ENCODE assay signal across 17 cellular contexts in the genomic region with DNA sequence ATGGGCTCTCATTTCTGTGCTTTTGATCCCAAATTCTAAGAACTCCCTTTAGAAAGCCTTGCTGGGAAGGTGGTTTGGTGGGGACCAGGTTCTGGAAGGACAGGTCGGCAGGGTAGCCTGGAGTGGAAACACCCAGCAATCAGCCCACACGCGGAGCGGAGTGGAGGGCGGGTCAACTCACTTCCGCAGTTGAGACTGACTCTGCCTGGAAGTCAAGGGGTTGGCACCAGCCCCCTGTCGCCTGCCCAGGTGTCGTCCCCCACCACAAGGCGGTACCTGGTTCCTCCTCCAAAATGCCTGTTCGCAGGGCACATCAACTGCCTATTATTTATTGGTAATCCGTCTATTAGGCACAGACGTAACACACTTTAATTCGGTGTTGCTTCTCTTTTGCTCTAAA.
DNase-seq lines count a peak whose midpoint lies in the region; ATAC-seq and TF ChIP-seq lines count a peak whose summit lies in the region.
"Had no signal": no experiment of that assay in that cellular context is flagged by ENCODE, and none has a peak within 500 bp of the region (broad histone marks: within the 10 kb centered on the region; RNA-seq: fewer than 3 reads in every experiment).

No MANE protein-coding gene starts in this region.

- peaks cover 12% of the 10 kb centered on the region; the same call in 1 of the 2 replicates for H3F3A ChIP-seq in GM23338 (replicated peaks; ENCODE audit: low read depth)

- no peak overlapping the region for H3K27ac Mint-ChIP-seq in GM23338
- H3K27ac Mint-ChIP-seq: CD8-positive, alpha-beta T cell had no signal

- H3K9me3 ChIP-seq in RWPE2 (ENCODE audit: severe bottlenecking) (no peaks in the 10 kb centered on the region), spleen (no peaks in the 10 kb centered on the region)

- no peak for TF ChIP-seq POLR2A in spleen (IDR thresholded peaks at IDR 0.05)

- ATAC-seq in GM23338: peak; percentile 10
- no peak for ATAC-seq in RWPE2 (ENCODE audit: low read depth)
- ATAC-seq: CD8-positive, alpha-beta T cell had no signal

- peak overlapping the region; percentile 76 for H3K4me2 ChIP-seq in GM23338

- WGBS in spleen, 5 donors: 21 to 42% (median 23%) methylated on average over 5 to 13 of the region's 13 CpGs

- H3K4me1 Mint-ChIP-seq in GM23338: peaks cover 55% of the 10 kb centered on the region

- TF ChIP-seq CTCF in GM23338 (conservative IDR thresholded peaks at IDR 0.05; ENCODE audit: low read depth in 2 of 2) (no peak), RWPE2 (IDR thresholded peaks at IDR 0.05; ENCODE audit: poor library complexity, severe bottlenecking) (no peak), spleen (IDR thresholded peaks at IDR 0.05 in 8 of 11, conservative IDR thresholded peaks at IDR 0.05 in 3 of 11) (no peak)

- DNase-seq in GM23338 (ENCODE audit: low spot score) (no peak), RWPE2 (ENCODE audit: low spot score) (peak; percentile 29), left kidney (ENCODE audit: low read depth, low spot score) (peak; percentile 37), spleen (peak; percentile 54), HPDE6-E6E7 (ENCODE audit: extremely low spot score) (no peak), NCI-H2107 (lab: John Stamatoyannopoulos, UW) (no peak)
- no peak for DNase-seq in activated naive CD4-positive, alpha-beta T cell (lab: John Stamatoyannopoulos, UW)
- DNase-seq: AML-193, DND-41, GDM1, Karpas-422, NCI-H1930, NCI-H524 treated with DMSO at 0.1 percent for 48 hours, OCI-M1, RPMI8226 had no signal

- H3K36me3 ChIP-seq in GM23338 (ENCODE audit: insufficient read depth) (no peaks in the 10 kb centered on the region), RWPE2 (ENCODE audit: low read depth) (no peaks in the 10 kb centered on the region), spleen (no peaks in the 10 kb centered on the region)
- H3K36me3 ChIP-seq: SJSA1 had no signal

- H3K9me3 Mint-ChIP-seq in GM23338: no peaks in the 10 kb centered on the region; the same call in 2 of the 3 replicates
- H3K9me3 Mint-ChIP-seq: CD8-positive, alpha-beta T cell had no signal

- H3K27me3 Mint-ChIP-seq in GM23338 (ENCODE audit: insufficient read depth, low read depth, poor library complexity): peaks cover 18% of the 10 kb centered on the region

- peaks cover 21% of the 10 kb centered on the region for H3K4me1 ChIP-seq in GM23338 (ENCODE audit: insufficient read depth)
- H3K4me1 ChIP-seq in RWPE2 (ENCODE audit: insufficient read depth, poor library complexity, severe bottlenecking): no peaks in the 10 kb centered on the region
- peaks cover 0 to 27% (median 15%) of the 10 kb centered on the region in 6 donors for H3K4me1 ChIP-seq in spleen
- H3K4me1 ChIP-seq: SJSA1 had no signal

- no peaks in the 10 kb centered on the region for H4K20me1 ChIP-seq in GM23338 (replicated peaks; ENCODE audit: insufficient read depth)

- H3K79me2 ChIP-seq in GM23338 (replicated peaks; ENCODE audit: insufficient read depth): no peaks in the 10 kb centered on the region

- peak overlapping the region; percentile 93 for H2AFZ ChIP-seq in GM23338

- H3K27me3 ChIP-seq in GM23338 (ENCODE audit: insufficient read depth) (no peaks in the 10 kb centered on the region), RWPE2 (ENCODE audit: insufficient read depth, poor library complexity, severe bottlenecking) (no peaks in the 10 kb centered on the region), spleen (replicated peaks in 1 of 7) (peaks cover 0 to 48% (median 7%) of the 10 kb centered on the region in 7 donors)
- H3K27me3 ChIP-seq: SJSA1 had no signal

- intact Hi-C loops in spleen (cut with DNase I; ENCODE audit: low total_unique reads): no loop called here

- no peaks in the 10 kb centered on the region for H3K36me3 Mint-ChIP-seq in GM23338 (ENCODE audit: low read depth)
- H3K36me3 Mint-ChIP-seq: CD8-positive, alpha-beta T cell had no signal

- H3K9me2 ChIP-seq in GM23338 (ENCODE audit: insufficient read depth): no peaks in the 10 kb centered on the region

- peak overlapping the region; percentile 10; the same call in 1 of the 2 replicates for H3K27ac ChIP-seq in GM23338 (ENCODE audit: low read depth)
- H3K27ac ChIP-seq in RWPE2 (ENCODE audit: poor library complexity, severe bottlenecking): no peak overlapping the region
- no peak overlapping the region for H3K27ac ChIP-seq in spleen
- H3K27ac ChIP-seq: SJSA1 had no signal

- peak overlapping the region; percentile 44; the same call in 1 of the 2 replicates for H3K4me3 ChIP-seq in GM23338
- H3K4me3 ChIP-seq in RWPE2 (ENCODE audit: severe bottlenecking): no peak overlapping the region
- no peak overlapping the region for H3K4me3 ChIP-seq in spleen
- H3K4me3 ChIP-seq: SJSA1 had no signal

- H3K4me3 Mint-ChIP-seq in GM23338: no peak overlapping the region
- H3K4me3 Mint-ChIP-seq: CD8-positive, alpha-beta T cell had no signal

TF ChIP-seq in GM23338, 12 proteins besides CTCF, POLR2A, EP300 and RAD21 (continues in another document):
- TF ChIP-seq ZNF114 (CRISPR knock-in tag; IDR thresholded peaks at IDR 0.05): no peak
- TF ChIP-seq ZNF331 (CRISPR knock-in tag; IDR thresholded peaks at IDR 0.05; ENCODE audit: low read depth): no peak
- TF ChIP-seq, protein P1, sequence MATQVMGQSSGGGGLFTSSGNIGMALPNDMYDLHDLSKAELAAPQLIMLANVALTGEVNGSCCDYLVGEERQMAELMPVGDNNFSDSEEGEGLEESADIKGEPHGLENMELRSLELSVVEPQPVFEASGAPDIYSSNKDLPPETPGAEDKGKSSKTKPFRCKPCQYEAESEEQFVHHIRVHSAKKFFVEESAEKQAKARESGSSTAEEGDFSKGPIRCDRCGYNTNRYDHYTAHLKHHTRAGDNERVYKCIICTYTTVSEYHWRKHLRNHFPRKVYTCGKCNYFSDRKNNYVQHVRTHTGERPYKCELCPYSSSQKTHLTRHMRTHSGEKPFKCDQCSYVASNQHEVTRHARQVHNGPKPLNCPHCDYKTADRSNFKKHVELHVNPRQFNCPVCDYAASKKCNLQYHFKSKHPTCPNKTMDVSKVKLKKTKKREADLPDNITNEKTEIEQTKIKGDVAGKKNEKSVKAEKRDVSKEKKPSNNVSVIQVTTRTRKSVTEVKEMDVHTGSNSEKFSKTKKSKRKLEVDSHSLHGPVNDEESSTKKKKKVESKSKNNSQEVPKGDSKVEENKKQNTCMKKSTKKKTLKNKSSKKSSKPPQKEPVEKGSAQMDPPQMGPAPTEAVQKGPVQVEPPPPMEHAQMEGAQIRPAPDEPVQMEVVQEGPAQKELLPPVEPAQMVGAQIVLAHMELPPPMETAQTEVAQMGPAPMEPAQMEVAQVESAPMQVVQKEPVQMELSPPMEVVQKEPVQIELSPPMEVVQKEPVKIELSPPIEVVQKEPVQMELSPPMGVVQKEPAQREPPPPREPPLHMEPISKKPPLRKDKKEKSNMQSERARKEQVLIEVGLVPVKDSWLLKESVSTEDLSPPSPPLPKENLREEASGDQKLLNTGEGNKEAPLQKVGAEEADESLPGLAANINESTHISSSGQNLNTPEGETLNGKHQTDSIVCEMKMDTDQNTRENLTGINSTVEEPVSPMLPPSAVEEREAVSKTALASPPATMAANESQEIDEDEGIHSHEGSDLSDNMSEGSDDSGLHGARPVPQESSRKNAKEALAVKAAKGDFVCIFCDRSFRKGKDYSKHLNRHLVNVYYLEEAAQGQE (IDR thresholded peaks at IDR 0.05; ENCODE audit: unreplicated experiment): no peak

Comparison
In these comparisons a context has a peak if more than half of its experiments do, and no peak if none do; other contexts are left out.
1. DNase-seq: peak in RWPE2 (single experiment), left kidney (single experiment) and spleen (single experiment); none in GM23338 (single experiment), HPDE6-E6E7 (single experiment), activated naive CD4-positive, alpha-beta T cell (0 of 4) and NCI-H2107 (single experiment).